Comparison of ENCODE assay signal across 11 cellular contexts in the genomic region with DNA sequence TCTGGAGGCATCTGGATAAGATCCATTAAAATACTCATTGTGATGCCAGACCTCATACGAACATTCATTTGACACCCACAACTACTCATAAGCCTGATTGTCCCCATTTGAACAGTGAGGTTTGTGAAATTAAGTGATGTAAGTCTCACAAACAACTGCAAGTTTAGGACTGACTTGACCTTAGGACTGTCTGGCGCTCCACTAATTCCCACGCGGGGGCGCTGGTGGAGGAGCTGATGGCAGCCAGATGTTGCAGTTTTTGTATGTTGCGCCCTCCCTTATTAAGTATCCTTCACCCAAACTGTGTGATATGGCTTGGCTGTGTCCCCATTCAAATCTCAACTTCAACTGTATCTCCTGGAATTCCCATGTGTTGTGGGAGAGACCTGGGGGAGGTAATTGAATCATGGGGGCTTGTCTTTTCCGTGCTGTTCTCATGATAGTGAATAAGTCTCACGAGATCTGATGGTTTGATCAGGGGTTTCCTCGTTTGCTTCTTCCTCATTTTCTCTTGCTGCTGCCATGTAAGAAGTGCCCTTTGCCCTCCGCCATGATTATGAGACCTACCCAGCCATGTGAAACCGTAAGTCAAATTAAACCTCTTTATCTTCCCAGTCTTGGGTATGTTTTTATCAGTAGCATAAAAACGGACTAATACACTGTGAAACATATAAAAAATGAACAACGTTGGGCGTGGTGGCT. TPM values are rescaled to one million over a fixed set of nuclear protein-coding genes. Genes with fewer than 3 reads are reported as not detected.
DNase-seq lines count a peak whose midpoint lies in the region; ATAC-seq and TF ChIP-seq lines count a peak whose summit lies in the region.
"Had no signal": no experiment of that assay in that cellular context is flagged by ENCODE, and none has a peak within 500 bp of the region (broad histone marks: within the 10 kb centered on the region; RNA-seq: fewer than 3 reads in every experiment).

No MANE protein-coding gene starts in this region.

- TF ChIP-seq CTCF in 22Rv1 (IDR thresholded peaks at IDR 0.05) = peak; percentile 40
- TF ChIP-seq CTCF in body of pancreas (IDR thresholded peaks at IDR 0.05) = peak in 1 of 7 experiments; percentile 2

- 63 to 64% methylated on average over 14 of the region's 14 CpGs for WGBS in body of pancreas, 2 donors

- DNase-seq in GM03348 (ENCODE audit: low spot score) = peak; percentile 35
- DNase-seq in body of pancreas = peak in 2 of 4 donors; percentile 9 to 16
- DNase-seq in iris pigment epithelial cell (ENCODE audit: low read depth) = peak; percentile 29
- DNase-seq in activated CD8-positive, alpha-beta memory T cell treated with anti-CD3 and anti-CD28 coated beads for 24 hours = no peak
- DNase-seq in GDM1 (lab: John Stamatoyannopoulos, UW) = no peak
- DNase-seq: NCI-H1048, SK-N-SH, substantia nigra had no signal

- no peaks in the 10 kb centered on the region for H3K27me3 ChIP-seq in body of pancreas

- peak; percentile 33 for ATAC-seq in body of pancreas
- ATAC-seq in GM21529 (IDR thresholded peaks at IDR 0.05; ENCODE audit: unreplicated experiment) = no peak
- no peak for ATAC-seq in HG02852 (IDR thresholded peaks at IDR 0.05; ENCODE audit: unreplicated experiment)

- TF ChIP-seq POLR2A in body of pancreas (IDR thresholded peaks at IDR 0.05) = no peak

- H3K27ac ChIP-seq in 22Rv1 (no peak overlapping the region), body of pancreas (no peak overlapping the region)

- H3K4me3 ChIP-seq in body of pancreas = no peak overlapping the region

- H3K9me3 ChIP-seq in body of pancreas = no peaks in the 10 kb centered on the region
- H3K9me3 ChIP-seq: SK-N-SH had no signal

- H3K4me1 ChIP-seq in body of pancreas = no peaks in the 10 kb centered on the region

- no peaks in the 10 kb centered on the region for H3K36me3 ChIP-seq in body of pancreas (replicated peaks in 1 of 2; ENCODE audit: insufficient read depth in 1 of 2, low read depth in 2 of 2)

- intact Hi-C loops in body of pancreas (cut with DNase I) = no loop called here

RNA-seq across cellular contexts. Expression of a gene that starts 20.3 kb away (rescaled TPM):
- total RNA-seq in body of pancreas = 10 to 100 TPM; 34.9 to 36.1 TPM

RNA-seq across cellular contexts. Expression of a gene that starts 34.1 kb away (rescaled TPM):
- 10 to 100 TPM; 11.9 to 17.5 TPM for total RNA-seq in body of pancreas

Comparison
In these comparisons a context has a peak if more than half of its experiments do, and no peak if none do; other contexts are left out.
1. DNase-seq: peak in GM03348 (single experiment) and iris pigment epithelial cell (single experiment); none in activated CD8-positive, alpha-beta memory T cell treated with anti-CD3 and anti-CD28 coated beads for 24 hours (single experiment) and GDM1 (single experiment).